Comparison of ENCODE assay signal across 17 cellular contexts in the genomic region with DNA sequence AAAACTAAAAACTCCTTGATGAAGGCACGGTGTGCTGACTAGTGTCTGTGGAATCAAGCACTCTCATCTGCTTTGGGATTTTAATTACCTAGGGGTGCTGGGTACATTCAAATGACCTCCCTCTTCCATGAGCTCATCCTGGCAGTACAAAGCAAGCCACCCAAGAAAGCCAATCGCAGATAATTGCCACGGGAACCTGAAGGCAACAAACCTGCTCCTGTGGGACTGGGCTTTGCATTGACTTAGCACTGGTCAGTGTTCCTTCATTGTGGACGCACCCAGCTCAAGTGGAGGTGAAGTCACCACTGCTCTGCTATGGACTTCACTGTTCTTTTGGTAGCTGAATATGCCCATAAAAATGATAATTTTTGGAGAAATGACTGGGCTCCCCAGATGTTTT.
DNase-seq lines count a peak whose midpoint lies in the region; ATAC-seq and TF ChIP-seq lines count a peak whose summit lies in the region.
"Had no signal": no experiment of that assay in that cellular context is flagged by ENCODE, and none has a peak within 500 bp of the region (broad histone marks: within the 10 kb centered on the region; RNA-seq: fewer than 3 reads in every experiment).

No MANE protein-coding gene starts in this region.

- no peak overlapping the region for H3K18ac ChIP-seq in mesendoderm (ENCODE audit: low read length)

- TF ChIP-seq CTCF in choroid plexus epithelial cell (conservative IDR thresholded peaks at IDR 0.05; ENCODE audit: low read depth, low read length) (no peak), PC-3 (conservative IDR thresholded peaks at IDR 0.05; ENCODE audit: low read depth, low read length) (no peak), endodermal cell (conservative IDR thresholded peaks at IDR 0.05) (no peak)

- H3K56ac ChIP-seq in mesendoderm (ENCODE audit: low read length): no peak overlapping the region

- H3K9me3 ChIP-seq in PC-3 (ENCODE audit: low read length) (no peaks in the 10 kb centered on the region), endodermal cell (ENCODE audit: control insufficient read depth, low read length) (no peaks in the 10 kb centered on the region)
- H3K9me3 ChIP-seq: A549 had no signal

- DNase-seq in DMS53 (lab: John Stamatoyannopoulos, UW) (peak; percentile 5), DMS53 treated with DMSO at 0.1 percent for 48 hours (lab: John Stamatoyannopoulos, UW; ENCODE audit: unreplicated experiment) (no peak), NCI-H2196 treated with DMSO at 0.1 percent for 48 hours (lab: John Stamatoyannopoulos, UW; ENCODE audit: unreplicated experiment) (peak; percentile 15), choroid plexus epithelial cell (ENCODE audit: low read depth) (peak; percentile 3), mesendoderm (peak; percentile 79), PC-3 (no peak), endodermal cell (no peak)
- DNase-seq: CD4-positive, alpha-beta memory T cell; GOT3; H9 had no signal

- H3K79me2 ChIP-seq in mesendoderm (ENCODE audit: control insufficient read depth, insufficient read depth, low read length) (no peaks in the 10 kb centered on the region), PC-3 (ENCODE audit: low read length) (no peaks in the 10 kb centered on the region)

- H3K9me3 Mint-ChIP-seq in endodermal cell: no peaks in the 10 kb centered on the region

- H3K4me1 Mint-ChIP-seq in endodermal cell: peaks cover 6% of the 10 kb centered on the region
- H3K4me1 Mint-ChIP-seq: CD14-positive monocyte; CD4-positive, alpha-beta memory T cell; IgD-negative memory B cell had no signal

- H2AK5ac ChIP-seq in mesendoderm (ENCODE audit: low read length): no peak overlapping the region

- no peak overlapping the region for H3K4ac ChIP-seq in mesendoderm (ENCODE audit: low read depth, low read length)

- H3K4me3 Mint-ChIP-seq in endodermal cell: no peak overlapping the region
- H3K4me3 Mint-ChIP-seq: CD14-positive monocyte; CD4-positive, alpha-beta memory T cell; H9; IgD-negative memory B cell had no signal

- H3K27ac ChIP-seq in mesendoderm (ENCODE audit: low read depth, low read length): no peak overlapping the region
- H3K27ac ChIP-seq in PC-3 (ENCODE audit: low read length): no peak overlapping the region
- no peak overlapping the region for H3K27ac ChIP-seq in endodermal cell (ENCODE audit: low read depth, low read length)
- H3K27ac ChIP-seq: 22Rv1, A549, BLaER1 had no signal

- no peaks in the 10 kb centered on the region for H3K27me3 Mint-ChIP-seq in endodermal cell (ENCODE audit: insufficient read depth)
- H3K27me3 Mint-ChIP-seq: CD4-positive, alpha-beta memory T cell; IgD-negative memory B cell had no signal

- H4K8ac ChIP-seq in mesendoderm (ENCODE audit: low read depth, low read length): no peak overlapping the region

- no peaks in the 10 kb centered on the region for H3K36me3 Mint-ChIP-seq in endodermal cell (ENCODE audit: low read depth)
- H3K36me3 Mint-ChIP-seq: CD14-positive monocyte; CD4-positive, alpha-beta memory T cell; IgD-negative memory B cell had no signal

- no peaks in the 10 kb centered on the region for H3F3A ChIP-seq in PC-3 (ENCODE audit: low read length, unreplicated experiment)

- H2BK5ac ChIP-seq in mesendoderm (ENCODE audit: low read length): no peak overlapping the region

- H3K4me3 ChIP-seq in choroid plexus epithelial cell (ENCODE audit: low read depth, low read length) (no peak overlapping the region), mesendoderm (ENCODE audit: low read length) (no peak overlapping the region), PC-3 (ENCODE audit: low read length) (no peak overlapping the region), endodermal cell (ENCODE audit: low read length) (no peak overlapping the region)
- H3K4me3 ChIP-seq: A549, BLaER1 had no signal

- no peak overlapping the region for H3K23ac ChIP-seq in mesendoderm (ENCODE audit: low read length)

- H4K20me1 ChIP-seq in PC-3 (ENCODE audit: low read length): no peaks in the 10 kb centered on the region
- H4K20me1 ChIP-seq: BLaER1 had no signal

- no peak overlapping the region for H4K5ac ChIP-seq in mesendoderm (ENCODE audit: low read length)

- no peak overlapping the region for H2BK15ac ChIP-seq in mesendoderm (replicated peaks; ENCODE audit: low read depth)

- H3K4me2 ChIP-seq in mesendoderm (ENCODE audit: low read length) (no peak overlapping the region), PC-3 (ENCODE audit: low read length) (no peak overlapping the region)
- H3K4me2 ChIP-seq: A549, BLaER1 had no signal

- H3K9ac ChIP-seq in mesendoderm (ENCODE audit: low read length): no peak overlapping the region
- no peak overlapping the region for H3K9ac ChIP-seq in PC-3 (ENCODE audit: low read length)
- no peak overlapping the region for H3K9ac ChIP-seq in endodermal cell (ENCODE audit: extremely low read depth, low read length, poor library complexity, severe bottlenecking)
- H3K9ac ChIP-seq: BLaER1 had no signal

- H3K9me2 ChIP-seq in PC-3 (replicated peaks; ENCODE audit: low read length): no peaks in the 10 kb centered on the region

- no peaks in the 10 kb centered on the region for H3K36me3 ChIP-seq in mesendoderm (ENCODE audit: control insufficient read depth, insufficient read depth, low read length)
- no peaks in the 10 kb centered on the region for H3K36me3 ChIP-seq in PC-3 (ENCODE audit: low read depth, low read length)
- no peaks in the 10 kb centered on the region for H3K36me3 ChIP-seq in endodermal cell (ENCODE audit: control insufficient read depth, insufficient read depth, low read length)
- H3K36me3 ChIP-seq: BLaER1 had no signal

- H3K4me1 ChIP-seq in mesendoderm (ENCODE audit: control insufficient read depth, low read depth, low read length): peaks cover 4% of the 10 kb centered on the region
- H3K4me1 ChIP-seq in PC-3 (ENCODE audit: insufficient read depth, low read length): no peaks in the 10 kb centered on the region
- peaks cover 4% of the 10 kb centered on the region for H3K4me1 ChIP-seq in endodermal cell (ENCODE audit: control insufficient read depth, insufficient read depth, low read length)
- H3K4me1 ChIP-seq: A549, BLaER1 had no signal

- BruUV-seq in PC-3 (replicated peaks; lab: Mats Ljungman, UMichigan): no TSS peak

- no peaks in the 10 kb centered on the region for H3K79me1 ChIP-seq in mesendoderm (ENCODE audit: low read length)

- H3K27ac Mint-ChIP-seq in endodermal cell: no peak overlapping the region
- H3K27ac Mint-ChIP-seq: CD14-positive monocyte; CD4-positive, alpha-beta memory T cell; H9; IgD-negative memory B cell had no signal

- no peak overlapping the region for H2AFZ ChIP-seq in PC-3 (ENCODE audit: low read length)

- no peaks in the 10 kb centered on the region for H3K27me3 ChIP-seq in mesendoderm (ENCODE audit: insufficient read depth, low read length, poor library complexity)
- H3K27me3 ChIP-seq in PC-3 (ENCODE audit: low read length): peaks cover 37% of the 10 kb centered on the region
- no peaks in the 10 kb centered on the region for H3K27me3 ChIP-seq in endodermal cell (ENCODE audit: control insufficient read depth, insufficient read depth, low read length, poor library complexity, severe bottlenecking)
- H3K27me3 ChIP-seq: BLaER1 had no signal

- ATAC-seq in PC-3 (no peak), GM18907 (IDR thresholded peaks at IDR 0.05; ENCODE audit: unreplicated experiment) (no peak)
- ATAC-seq: A549, HepG2 had no signal

- H2BK120ac ChIP-seq in mesendoderm (ENCODE audit: low read depth, low read length): no peak overlapping the region

- POLR2A ChIA-PET in PC-3 (lab: Charles Lee; ENCODE audit: unreplicated experiment): no interaction called here

- no CpG with 5 or more reads among the region's 4 CpGs for WGBS in mesendoderm (ENCODE audit: extremely low coverage, insufficient coverage, low lambda C conversion rate)
- 76 to 100% methylated on average over 1 to 4 of the region's 4 CpGs for WGBS in endodermal cell (ENCODE audit: insufficient coverage in 1 of 2, insufficient read length in 1 of 2), 2 experiments

- CTCF ChIA-PET in PC-3 (lab: Charles Lee): no interaction called here

- intact Hi-C loops in PC-3 (cut with micrococcal nuclease): no loop called here

Comparison
In these comparisons a context has a peak if more than half of its experiments do, and no peak if none do; other contexts are left out.
1. DNase-seq: peak in DMS53 (single experiment), NCI-H2196 treated with DMSO at 0.1 percent for 48 hours (single experiment), choroid plexus epithelial cell (single experiment) and mesendoderm (single experiment); none in DMS53 treated with DMSO at 0.1 percent for 48 hours (single experiment), PC-3 (single experiment) and endodermal cell (single experiment).